Comparison of ENCODE assay signal across 8 cellular contexts in the genomic region with DNA sequence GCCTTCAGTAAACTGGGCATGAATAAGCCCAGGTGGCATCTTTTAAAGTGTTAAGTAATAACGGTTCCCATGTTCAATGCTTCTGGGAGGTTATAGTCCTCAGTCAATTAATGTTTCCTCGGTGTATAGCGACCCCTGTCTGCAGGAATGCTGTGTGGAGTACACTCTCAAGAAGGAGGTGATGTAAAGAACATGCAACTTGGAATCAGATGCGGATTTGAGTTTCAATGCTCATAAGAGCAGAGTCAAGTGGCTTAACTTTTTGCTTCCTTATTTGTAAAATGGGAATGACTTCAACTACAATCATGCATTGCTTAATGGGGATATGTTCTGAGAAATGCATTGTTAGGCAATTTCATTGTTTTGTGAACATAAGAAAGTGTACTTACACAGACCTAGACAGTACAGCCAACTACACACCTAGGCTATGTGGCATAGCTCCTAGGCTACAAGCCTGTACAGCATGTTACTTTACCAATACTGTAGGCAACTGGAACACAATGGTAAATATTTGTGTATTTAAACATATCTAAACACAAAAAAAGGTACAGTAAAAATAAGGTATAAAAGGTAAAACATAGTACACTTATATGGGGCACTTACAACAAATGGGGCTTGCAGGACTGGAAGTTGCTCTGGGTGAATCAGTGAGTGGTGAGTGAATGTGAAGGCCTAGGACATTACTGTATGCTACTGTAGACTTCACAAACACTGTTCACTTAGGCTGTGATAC. TPM values are rescaled to one million over a fixed set of nuclear protein-coding genes. Genes with fewer than 3 reads are reported as not detected.
DNase-seq lines count a peak whose midpoint lies in the region; ATAC-seq and TF ChIP-seq lines count a peak whose summit lies in the region.

No MANE protein-coding gene starts in this region.

- CTCF ChIA-PET in AG04449 (lab: Yijun Ruan, JAX) = interaction anchor here (0.6 to 2.8 kb wide), 18 partner anchors 9 to 680 kb away, joined by 3 to 10 read pairs (median 4); no protein-coding TSS in a partner anchor

- WGBS in lung, 2 donors = 3 to 8% methylated on average over 4 of the region's 4 CpGs

- H3K27ac ChIP-seq in lung (ENCODE audit: low read depth in 1 of 2, low read length in 1 of 2) = no peak overlapping the region

- no peak overlapping the region for H3K4me3 ChIP-seq in AG04449 (ENCODE audit: low read depth, low read length)
- H3K4me3 ChIP-seq in lung = no peak overlapping the region

- POLR2A ChIA-PET in AG04449 (lab: Yijun Ruan, JAX) = no interaction called here

- no peaks in the 10 kb centered on the region for H3K9me3 ChIP-seq in lung (ENCODE audit: control insufficient read depth in 2 of 2, insufficient read depth in 1 of 2, low read length in 1 of 2)

- no peaks in the 10 kb centered on the region for H3K4me1 ChIP-seq in lung (ENCODE audit: control insufficient read depth in 2 of 2, insufficient read depth in 2 of 2, low read length in 2 of 2)

- ATAC-seq in GM18508 (IDR thresholded peaks at IDR 0.05; ENCODE audit: insufficient read depth, unreplicated experiment) (peak; percentile 86), HG03060 (IDR thresholded peaks at IDR 0.05; ENCODE audit: low read depth, unreplicated experiment) (peak; percentile 79), lung (ENCODE audit: insufficient read depth, low FRiP score) (peak; percentile 87)

- TF ChIP-seq CTCF in AG04449 (IDR thresholded peaks at IDR 0.05; ENCODE audit: insufficient read depth, low read length, missing control alignments) = peak; percentile 72
- peak; percentile 67 for TF ChIP-seq CTCF in lung (IDR thresholded peaks at IDR 0.05; ENCODE audit: control extremely low read depth, extremely low read depth)

- H3K36me3 ChIP-seq in lung (ENCODE audit: control insufficient read depth in 2 of 2, insufficient read depth in 2 of 2, low read length in 2 of 2) = no peaks in the 10 kb centered on the region

- DNase-seq in AG04449 (ENCODE audit: low read depth, low spot score) = peak; percentile 59
- DNase-seq in NCI-H2196 (lab: John Stamatoyannopoulos, UW; ENCODE audit: unreplicated experiment) = peak; percentile 88
- DNase-seq in activated CD4-positive, alpha-beta T cell treated with anti-CD3 and anti-CD28 coated beads for 24 hours (ENCODE audit: low read depth in 2 of 2) = peak; percentile 57 to 58
- peak; percentile 99 for DNase-seq in dedifferentiated amniotic fluid mesenchymal stem cell (ENCODE audit: extremely low spot score)
- DNase-seq in lung (ENCODE audit: low spot score) = peak; percentile 86
- DNase-seq in stimulated activated CD8-positive, alpha-beta memory T cell treated with anti-CD3 and anti-CD28 coated beads, Interleukin-2, amount 100 ng/mL, for 1 hour (ENCODE audit: low read depth in 2 of 2) = peak; percentile 30 to 35

- no peaks in the 10 kb centered on the region for H3K27me3 ChIP-seq in lung (ENCODE audit: control insufficient read depth, insufficient read depth)

RNA-seq across cellular contexts. Expression of a gene that starts 6.7 kb away (rescaled TPM):
- 10 to 100 TPM; 30.9 to 48.7 TPM for total RNA-seq in lung
- 10 to 100 TPM; 21.8 to 34.5 TPM for polyA plus RNA-seq in lung

RNA-seq across cellular contexts. Expression of a gene that starts 7.6 kb away (rescaled TPM):
- 1 to 10 TPM in 1 of 2 donors, under 1 TPM in 1; 0.63 to 2.1 TPM for total RNA-seq in lung
- polyA plus RNA-seq in lung = 1 to 10 TPM; 1.5 to 1.9 TPM

Comparison
In these comparisons a context has a peak if more than half of its experiments do, and no peak if none do; other contexts are left out.
1. DNase-seq: peak in every context shown above with its lines; median percentile 99 in dedifferentiated amniotic fluid mesenchymal stem cell; 88 in NCI-H2196; 86 in lung; 59 in AG04449; 58 in activated CD4-positive, alpha-beta T cell treated with anti-CD3 and anti-CD28 coated beads for 24 hours; 32 in stimulated activated CD8-positive, alpha-beta memory T cell treated with anti-CD3 and anti-CD28 coated beads, Interleukin-2, amount 100 ng/mL, for 1 hour.